35 cellular contexts compared by ENCODE assay signal in genomic region chr1:62304975-62305374, GRCh38. TPM values are rescaled to one million over a fixed set of nuclear protein-coding genes. Genes with fewer than 3 reads are reported as not detected.
"Had no signal": no experiment of that assay in that cellular context is flagged by ENCODE, and none has a peak within 500 bp of the region (broad histone marks: within the 10 kb centered on the region; RNA-seq: fewer than 3 reads in every experiment).

No MANE protein-coding gene starts in this region.

- H3K4me1 Mint-ChIP-seq: activated CD4-positive, alpha-beta memory T cell treated with anti-CD3 and anti-CD28 coated beads, Interleukin-2, amount 10 ng/mL, durations not matched to agents 7 days and 5 days; activated naive CD4-positive, alpha-beta T cell treated with anti-CD3 and anti-CD28 coated beads, Interleukin-2, amount 50 U/mL, for 24 hours; activated T-helper 17 cell treated with anti-CD3 and anti-CD28 coated beads, Interleukin-2, amount 50 U/mL, for 72 hours had no signal

- H3K4me3 ChIP-seq: adrenal gland, K562, Peyer's patch had no signal

- H3K27me3 ChIP-seq: adrenal gland, Peyer's patch had no signal

- ATAC-seq: activated T-cell treated with anti-CD3 and anti-CD28 coated beads, Interleukin-2, amount 50 U/mL, for 72 hours; activated T-helper 17 cell treated with anti-CD3 and anti-CD28 coated beads, Interleukin-2, amount 50 U/mL, for 72 hours; K562; PC-3 had no signal

- H3K27ac ChIP-seq: adrenal gland, Peyer's patch, WERI-Rb-1 had no signal

- H3K27ac Mint-ChIP-seq: activated CD4-positive, alpha-beta memory T cell treated with anti-CD3 and anti-CD28 coated beads, Interleukin-2, amount 10 ng/mL, durations not matched to agents 7 days and 5 days; activated naive CD4-positive, alpha-beta T cell treated with anti-CD3 and anti-CD28 coated beads, Interleukin-2, amount 50 U/mL, for 24 hours; activated T-cell treated with anti-CD3 and anti-CD28 coated beads, Interleukin-2, amount 50 U/mL, for 72 hours; activated T-helper 17 cell treated with anti-CD3 and anti-CD28 coated beads, Interleukin-2, amount 50 U/mL, for 72 hours had no signal

- DNase-seq: activated CD4-positive, alpha-beta memory T cell treated with anti-CD3 and anti-CD28 coated beads, Interleukin-2, amount 10 ng/mL, durations not matched to agents 7 days and 5 days; activated CD4-positive, alpha-beta T cell treated with anti-CD3 and anti-CD28 coated beads for 1 hour; activated CD4-positive, alpha-beta T cell treated with anti-CD3 and anti-CD28 coated beads for 48 hours; activated CD4-positive, CD25-positive, alpha-beta regulatory T cell; activated effector memory CD4-positive, alpha-beta T cell treated with anti-CD3 and anti-CD28 coated beads, Interleukin-2, amount 50 U/mL, for 16 hours; activated naive CD4-positive, alpha-beta T cell; activated T-cell treated with anti-CD3 and anti-CD28 coated beads, Interleukin-2, amount 50 U/mL, for 1 hour; activated T-cell treated with anti-CD3 and anti-CD28 coated beads, Interleukin-2, amount 50 U/mL, for 72 hours; adrenal gland; caudate nucleus; cerebellar nuclear complex; NCI-H1092 treated with DMSO at 0.1 percent for 48 hours; NCI-H1417; NCI-H1694; NCI-H1930; NCI-H345; NCI-H526; NCI-H82; NK-92 treated with Interleukin-12 subunit alpha and Interleukin-12 subunit beta, amount 100 ng/mL, for 24 hours; PC-3; Peyer's patch; RPMI8226; SHP77 treated with DMSO at 0.1 percent for 48 hours; SW 1271; T1000; WERI-Rb-1 had no signal

- H3K4me3 Mint-ChIP-seq: activated CD4-positive, alpha-beta memory T cell treated with anti-CD3 and anti-CD28 coated beads, Interleukin-2, amount 10 ng/mL, durations not matched to agents 7 days and 5 days; activated naive CD4-positive, alpha-beta T cell treated with anti-CD3 and anti-CD28 coated beads, Interleukin-2, amount 50 U/mL, for 24 hours; activated T-cell treated with anti-CD3 and anti-CD28 coated beads, Interleukin-2, amount 50 U/mL, for 72 hours; activated T-helper 17 cell treated with anti-CD3 and anti-CD28 coated beads, Interleukin-2, amount 50 U/mL, for 72 hours; brain had no signal

- H3K4me1 ChIP-seq: adrenal gland, Peyer's patch had no signal

- H3K36me3 ChIP-seq: adrenal gland, Peyer's patch, WERI-Rb-1 had no signal

- H3K36me3 Mint-ChIP-seq: activated naive CD4-positive, alpha-beta T cell treated with anti-CD3 and anti-CD28 coated beads, Interleukin-2, amount 50 U/mL, for 24 hours; brain had no signal

- H3K9me3 Mint-ChIP-seq: activated CD4-positive, alpha-beta memory T cell treated with anti-CD3 and anti-CD28 coated beads, Interleukin-2, amount 10 ng/mL, durations not matched to agents 7 days and 5 days; activated naive CD4-positive, alpha-beta T cell treated with anti-CD3 and anti-CD28 coated beads, Interleukin-2, amount 50 U/mL, for 24 hours; activated T-cell treated with anti-CD3 and anti-CD28 coated beads, Interleukin-2, amount 50 U/mL, for 72 hours; activated T-helper 17 cell treated with anti-CD3 and anti-CD28 coated beads, Interleukin-2, amount 50 U/mL, for 72 hours; brain had no signal

- H3K27me3 Mint-ChIP-seq: activated naive CD4-positive, alpha-beta T cell treated with anti-CD3 and anti-CD28 coated beads, Interleukin-2, amount 50 U/mL, for 24 hours; brain had no signal

- FAIRE-seq: astrocyte, bronchial epithelial cell, K562 had no signal

- H3K9me3 ChIP-seq: adrenal gland, Peyer's patch had no signal

RNA-seq across cellular contexts. Expression of gene KANK4, which starts 14.3 kb away (rescaled TPM):
- total RNA-seq: activated CD4-positive, alpha-beta memory T cell treated with anti-CD3 and anti-CD28 coated beads, Interleukin-2, amount 10 ng/mL, durations not matched to agents 7 days and 5 days; activated CD8-positive, alpha-beta memory T cell treated with anti-CD3 and anti-CD28 coated beads for 36 hours; activated T-cell treated with anti-CD3 and anti-CD28 coated beads, Interleukin-2, amount 50 U/mL, for 72 hours; activated T-helper 17 cell treated with anti-CD3 and anti-CD28 coated beads, Interleukin-2, amount 50 U/mL, for 72 hours; K562; PC-3; T-helper 1 cell treated with Interleukin-12 subunit alpha and Interleukin-12 subunit beta and Interleukin-4 antibody, amounts not matched to agents 30 ng/mL and 1 ng/mL, for 36 hours; T-helper 2 cell treated with Interferon-gamma antibody and Interleukin-4, amounts not matched to agents 100 ng/mL and 5 ng/mL, for 36 hours had no signal
- polyA plus RNA-seq: K562 had no signal
